In the genomic region with DNA sequence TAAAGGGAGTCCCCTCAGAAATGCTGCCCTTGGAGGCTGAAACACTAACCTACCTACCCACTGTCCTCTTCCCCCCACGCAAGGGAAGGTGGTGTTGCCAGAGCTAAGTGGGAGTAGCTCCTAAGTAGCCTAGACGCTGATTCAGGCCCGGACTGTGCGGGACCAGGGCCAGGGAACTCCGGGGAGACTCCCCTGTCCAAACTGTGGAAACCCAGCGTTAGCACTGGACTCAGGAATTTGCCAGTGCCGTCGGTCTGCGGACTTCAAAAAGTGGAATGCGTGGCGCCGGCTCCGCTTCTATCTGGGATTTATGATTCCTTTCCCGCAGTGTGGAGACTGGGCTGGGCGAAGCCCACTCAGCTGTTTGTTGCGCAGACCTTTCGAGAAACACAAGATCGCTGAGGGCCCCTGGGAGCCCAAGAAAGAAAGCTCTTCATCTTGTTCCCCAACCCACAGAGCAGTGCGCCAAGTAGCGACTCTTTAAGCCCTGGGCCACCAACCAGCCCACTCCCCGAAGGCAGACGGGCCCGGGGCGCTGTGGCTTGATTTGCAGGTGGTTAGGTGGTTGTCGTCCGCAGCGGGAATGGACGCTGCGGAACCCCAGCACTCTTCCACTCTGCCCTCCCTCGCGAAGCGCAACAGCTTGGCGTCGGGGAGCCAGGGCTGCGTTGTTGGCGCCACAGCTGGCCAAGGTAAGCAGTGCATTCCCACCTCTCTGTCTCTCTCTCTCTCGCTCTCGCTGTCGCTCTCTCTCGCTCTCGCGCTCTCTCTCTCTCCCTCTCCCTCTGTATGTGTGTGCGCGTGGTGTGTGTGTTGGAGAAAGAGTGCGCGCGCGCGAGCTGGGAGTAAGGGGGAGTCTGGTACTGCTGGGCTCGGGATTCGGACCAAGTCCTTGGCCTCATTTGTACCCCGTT, we compare ENCODE assay signal across 8 cellular contexts. TPM values are rescaled to one million over a fixed set of nuclear protein-coding genes. Genes with fewer than 3 reads are reported as not detected.
DNase-seq lines count a peak whose midpoint lies in the region; TF ChIP-seq lines count a peak whose summit lies in the region.

No MANE protein-coding gene starts in this region.

- peaks cover 42% of the 10 kb centered on the region for H3K27me3 Mint-ChIP-seq in HFFc6 (ENCODE audit: insufficient read depth)

- CTCF ChIA-PET in GM10248 (lab: Yijun Ruan, JAX) = interaction anchor here (0.7 to 2.4 kb wide), 10 partner anchors 8 to 190 kb away, joined by 3 to 8 read pairs (median 4); no protein-coding TSS in a partner anchor

- no peak overlapping the region for H3K4ac ChIP-seq in mesenchymal stem cell (ENCODE audit: low read depth in 1 of 2, low read length in 2 of 2)

- no peak overlapping the region for H2BK120ac ChIP-seq in mesenchymal stem cell (ENCODE audit: low read depth, low read length)

- H3K9me3 Mint-ChIP-seq in HFFc6 = no peaks in the 10 kb centered on the region

- 1 to 2% methylated on average over 34 to 39 of the region's 52 CpGs for WGBS in ectodermal cell, 2 experiments
- 1% methylated on average over 16 of the region's 52 CpGs for WGBS in mesenchymal stem cell

- no peak overlapping the region for H3K27ac Mint-ChIP-seq in HFFc6

- H3K4me1 ChIP-seq in ectodermal cell (ENCODE audit: control insufficient read depth, insufficient read depth, low read length) (no peaks in the 10 kb centered on the region), mesenchymal stem cell (ENCODE audit: control insufficient read depth, insufficient read depth, low read depth, low read length) (peaks cover 17% of the 10 kb centered on the region)

- no peak overlapping the region for H4K91ac ChIP-seq in mesenchymal stem cell (ENCODE audit: low read length)

- H2AK5ac ChIP-seq in mesenchymal stem cell (ENCODE audit: low read length, severe bottlenecking) = no peak overlapping the region

- TF ChIP-seq CTCF in GM10248 (IDR thresholded peaks at IDR 0.05; ENCODE audit: control extremely low read depth, extremely low read depth, low read depth, missing control alignments) (peak; percentile 64), HFFc6 (IDR thresholded peaks at IDR 0.05) (peak; percentile 23; the same call in 1 of the 2 replicates)

- no peak overlapping the region for H2BK12ac ChIP-seq in mesenchymal stem cell (ENCODE audit: low read length in 2 of 2)

- POLR2A ChIA-PET in GM10248 (lab: Yijun Ruan, JAX) = no interaction called here

- no peaks in the 10 kb centered on the region for H3K36me3 Mint-ChIP-seq in HFFc6 (ENCODE audit: low read depth)

- no peak overlapping the region for H2BK5ac ChIP-seq in mesenchymal stem cell (ENCODE audit: low read depth, low read length, poor library complexity, severe bottlenecking)

- peaks cover 22% of the 10 kb centered on the region for H3K4me1 Mint-ChIP-seq in HFFc6 (ENCODE audit: low read depth)

- peak overlapping the region; percentile 51 for H2AFZ ChIP-seq in mesenchymal stem cell (ENCODE audit: low read depth, low read length)

- H3K79me1 ChIP-seq in mesenchymal stem cell (replicated peaks; ENCODE audit: low read length, poor library complexity, severe bottlenecking) = no peaks in the 10 kb centered on the region

- H3K4me2 ChIP-seq in mesenchymal stem cell (ENCODE audit: low read length, poor library complexity, severe bottlenecking) = peak overlapping the region; percentile 56

- H3K9me3 ChIP-seq in ectodermal cell (ENCODE audit: control insufficient read depth, low read length) = no peaks in the 10 kb centered on the region
- no peaks in the 10 kb centered on the region for H3K9me3 ChIP-seq in mesenchymal stem cell (ENCODE audit: control insufficient read depth, low read length)

- no peak overlapping the region for H2BK15ac ChIP-seq in mesenchymal stem cell (ENCODE audit: low read depth, poor library complexity, severe bottlenecking)

- no peak overlapping the region for H3K14ac ChIP-seq in mesenchymal stem cell (ENCODE audit: low read length in 2 of 2)

- H3K4me3 ChIP-seq in ectodermal cell (ENCODE audit: insufficient read depth, low read depth, low read length) (peak overlapping the region; percentile 47), mesenchymal stem cell (ENCODE audit: insufficient read depth in 1 of 2, low read depth in 1 of 2, low read length in 2 of 2) (peak overlapping the region in 1 of 2 experiments; percentile 62)

- H3K4me3 Mint-ChIP-seq in HFFc6 = peak overlapping the region; percentile 81; the same call in 1 of the 2 replicates

- peaks cover 29% of the 10 kb centered on the region for H3K27me3 ChIP-seq in ectodermal cell (ENCODE audit: control insufficient read depth, insufficient read depth, low read length, poor library complexity, severe bottlenecking)
- peaks cover 62 to 70% of the 10 kb centered on the region in 2 experiments for H3K27me3 ChIP-seq in mesenchymal stem cell (ENCODE audit: control insufficient read depth in 1 of 2, insufficient read depth in 1 of 2, low read length in 2 of 2)

- H3K27ac ChIP-seq in ectodermal cell (ENCODE audit: insufficient read depth, low read depth, low read length, poor library complexity, severe bottlenecking) (no peak overlapping the region), mesenchymal stem cell (ENCODE audit: low read length, poor library complexity, severe bottlenecking) (no peak overlapping the region)

- H3K36me3 ChIP-seq in ectodermal cell (ENCODE audit: control insufficient read depth, insufficient read depth, low read length) = no peaks in the 10 kb centered on the region
- no peaks in the 10 kb centered on the region for H3K36me3 ChIP-seq in mesenchymal stem cell (ENCODE audit: control insufficient read depth in 1 of 2, insufficient read depth in 2 of 2, low read depth in 1 of 2, low read length in 2 of 2)

- H3K23ac ChIP-seq in mesenchymal stem cell (ENCODE audit: low read length in 2 of 2) = no peak overlapping the region

- DNase-seq in GM10248 (ENCODE audit: extremely low spot score) = peak; percentile 60
- DNase-seq in HFFc6 = no peak
- DNase-seq in NCI-H1092 treated with DMSO at 0.1 percent for 48 hours (lab: John Stamatoyannopoulos, UW) = peak; percentile 89
- peak; percentile 23 to 41 for DNase-seq in activated CD4-positive, alpha-beta T cell treated with anti-CD3 and anti-CD28 coated beads, Interleukin-2, amount 50 U/mL, for 24 hours (ENCODE audit: low read depth in 1 of 2, low spot score in 1 of 2)
- peak; percentile 47 for DNase-seq in mesenchymal stem cell
- DNase-seq in stimulated activated CD8-positive, alpha-beta memory T cell treated with anti-CD3 and anti-CD28 coated beads, Interleukin-12 subunit alpha, Interleukin-12 subunit beta, amount 100 ng/mL, for 4 hours (ENCODE audit: low read depth) = peak; percentile 51
- no peak for DNase-seq in COLO829 (ENCODE audit: low spot score)

- no peak overlapping the region for H3K9ac ChIP-seq in mesenchymal stem cell (ENCODE audit: low read length)

- H3K18ac ChIP-seq in mesenchymal stem cell (ENCODE audit: low read depth in 1 of 2, low read length in 2 of 2) = no peak overlapping the region

- H4K8ac ChIP-seq in mesenchymal stem cell (ENCODE audit: low read length) = no peak overlapping the region

RNA-seq across cellular contexts. Expression of a gene that starts 2.0 kb away (rescaled TPM):
- total RNA-seq in HFFc6 (2021; fragmentation: NEBNext Ultra II Directional; extraction: Animal tissue kit (Norgen Biotek cat#: 25700)) = under 1 TPM in 4 of 6 experiments, not detected in 2; 0.20 to 0.56 (median 0.33) TPM
- 13.3 TPM for polyA plus RNA-seq in ectodermal cell (2013, experiment 1 of 4)
- 12.6 TPM for polyA plus RNA-seq in ectodermal cell (2013, experiment 2 of 4)
- polyA plus RNA-seq in ectodermal cell (2013, experiment 3 of 4) = 10.8 TPM
- 12.5 TPM for polyA plus RNA-seq in ectodermal cell (2013, experiment 4 of 4)
- not detected for polyA plus RNA-seq in mesenchymal stem cell (2013, experiment 1 of 2)
- polyA plus RNA-seq in mesenchymal stem cell (2013, experiment 2 of 2) = not detected

RNA-seq across cellular contexts. Expression of a gene that starts 52.7 kb away (rescaled TPM):
- total RNA-seq in HFFc6 (2021; fragmentation: NEBNext Ultra II Directional; extraction: Animal tissue kit (Norgen Biotek cat#: 25700)) = not detected
- polyA plus RNA-seq in ectodermal cell (2013, experiment 1 of 4) = not detected
- polyA plus RNA-seq in ectodermal cell (2013, experiment 2 of 4) = not detected
- polyA plus RNA-seq in ectodermal cell (2013, experiment 3 of 4) = not detected
- not detected for polyA plus RNA-seq in ectodermal cell (2013, experiment 4 of 4)
- not detected for polyA plus RNA-seq in mesenchymal stem cell (2013, experiment 1 of 2)
- polyA plus RNA-seq in mesenchymal stem cell (2013, experiment 2 of 2) = not detected

RNA-seq across cellular contexts. Expression of a gene that starts 58.6 kb away (rescaled TPM):
- total RNA-seq in HFFc6 (2021; fragmentation: NEBNext Ultra II Directional; extraction: Animal tissue kit (Norgen Biotek cat#: 25700)) = 10 to 100 TPM in 3 of 6 experiments, 1 to 10 TPM in 3; 7.4 to 11.4 (median 10.1) TPM
- 29.2 TPM for polyA plus RNA-seq in ectodermal cell (2013, experiment 1 of 4)
- 30.3 TPM for polyA plus RNA-seq in ectodermal cell (2013, experiment 2 of 4)
- 22.7 TPM for polyA plus RNA-seq in ectodermal cell (2013, experiment 3 of 4)
- 25.7 TPM for polyA plus RNA-seq in ectodermal cell (2013, experiment 4 of 4)
- 8.4 TPM for polyA plus RNA-seq in mesenchymal stem cell (2013, experiment 1 of 2)
- polyA plus RNA-seq in mesenchymal stem cell (2013, experiment 2 of 2) = 8.7 TPM

Comparison
In these comparisons a context has a peak if more than half of its experiments do, and no peak if none do; other contexts are left out.
1. DNase-seq: peak in GM10248 (single experiment), NCI-H1092 treated with DMSO at 0.1 percent for 48 hours (single experiment), activated CD4-positive, alpha-beta T cell treated with anti-CD3 and anti-CD28 coated beads, Interleukin-2, amount 50 U/mL, for 24 hours (2 of 2), mesenchymal stem cell (single experiment) and stimulated activated CD8-positive, alpha-beta memory T cell treated with anti-CD3 and anti-CD28 coated beads, Interleukin-12 subunit alpha, Interleukin-12 subunit beta, amount 100 ng/mL, for 4 hours (single experiment); none in HFFc6 (single experiment) and COLO829 (single experiment).